In the genomic region with DNA sequence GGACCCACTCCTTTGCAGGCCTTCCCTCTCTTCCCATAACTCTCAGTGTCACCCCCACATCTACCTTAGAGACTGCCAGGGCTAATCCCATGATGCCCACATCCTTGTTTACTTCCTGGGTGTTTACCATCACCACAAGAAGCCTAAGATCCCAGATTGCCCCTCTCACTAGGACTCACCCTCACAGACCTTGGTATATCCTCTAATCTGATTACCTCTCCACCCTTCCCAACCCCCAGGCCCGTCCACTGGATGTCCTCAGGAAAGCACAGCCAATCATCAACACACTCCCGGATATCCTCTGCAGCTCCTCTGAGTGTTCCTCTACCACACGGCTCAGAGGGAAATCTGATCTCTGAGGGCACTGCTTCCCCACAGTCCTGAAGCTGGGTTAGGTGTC, we compare ENCODE assay signal across 28 cellular contexts.
"Had no signal": no experiment of that assay in that cellular context is flagged by ENCODE, and none has a peak within 500 bp of the region (broad histone marks: within the 10 kb centered on the region; RNA-seq: fewer than 3 reads in every experiment).

No MANE protein-coding gene starts in this region.

- H3K27ac ChIP-seq: neural progenitor cell, ovary, parathyroid adenoma, psoas muscle, right lobe of liver, sigmoid colon, stomach, thoracic aorta, thyroid gland, tibial nerve, upper lobe of right lung, uterus had no signal

- H3K4me3 ChIP-seq: neural progenitor cell, ovary, psoas muscle, right lobe of liver, sigmoid colon, stomach, thoracic aorta, thyroid gland, tibial nerve, upper lobe of right lung, uterus had no signal

- H3K36me3 ChIP-seq: neural progenitor cell, ovary, right lobe of liver, sigmoid colon, stomach, thoracic aorta, thyroid gland, tibial nerve, upper lobe of right lung, uterus had no signal

- H3K4me1 ChIP-seq: neural progenitor cell, parathyroid adenoma, psoas muscle, right lobe of liver, sigmoid colon, stomach, thyroid gland, upper lobe of right lung, uterus had no signal

- H3K9me3 ChIP-seq: ovary, psoas muscle, right lobe of liver, sigmoid colon, stomach, thoracic aorta, thyroid gland, tibial nerve, upper lobe of right lung, uterus had no signal

- H3K9me3 Mint-ChIP-seq: stimulated activated effector memory CD8-positive, alpha-beta T cell treated with anti-CD3 and anti-CD28 coated beads, Interleukin-12 subunit alpha, Interleukin-12 subunit beta, amount 100 ng/mL, for 72 hours had no signal

- H3K27ac Mint-ChIP-seq: natural killer cell; nephron; neural progenitor cell; progenitor cell of endocrine pancreas; stimulated activated effector memory CD8-positive, alpha-beta T cell treated with anti-CD3 and anti-CD28 coated beads, Interleukin-12 subunit alpha, Interleukin-12 subunit beta, amount 100 ng/mL, for 72 hours; stimulated activated naive B cell treated with anti-CD40 and anti-IgM and Interleukin-4, amounts not matched to agents 10 μg/mL and 1 μg/mL and 100 μg/mL, for 72 hours; stimulated activated naive CD8-positive, alpha-beta T cell treated with anti-CD3 and anti-CD28 coated beads, Interleukin-15, Interleukin-2, amounts not matched to agents 100 ng/mL and 50 ng/mL, for 24 hours had no signal

- H3K27me3 ChIP-seq: neural progenitor cell, ovary, right lobe of liver, sigmoid colon, thyroid gland, tibial nerve, uterus had no signal

- H3K4me1 Mint-ChIP-seq: natural killer cell; nephron; neural progenitor cell; stimulated activated naive B cell treated with anti-CD40 and anti-IgM and Interleukin-4, amounts not matched to agents 10 μg/mL and 1 μg/mL and 100 μg/mL, for 72 hours had no signal

- FAIRE-seq: small intestine had no signal

- DNase-seq: natural killer cell; occipital lobe; ovary; posterior cingulate gyrus; psoas muscle; right cardiac atrium; right lobe of liver; sigmoid colon; small intestine; stimulated activated CD4-positive, alpha-beta T cell treated with anti-CD3 and anti-CD28 coated beads, Interleukin-15, amount 100 ng/mL, for 24 hours; stimulated activated CD4-positive, alpha-beta T cell treated with anti-CD3 and anti-CD28 coated beads, Interleukin-2, amount 100 ng/mL, for 24 hours; stimulated activated CD4-positive, alpha-beta T cell treated with anti-CD3 and anti-CD28 coated beads, Interleukin-2, amount 100 ng/mL, for 48 hours; stimulated activated CD4-positive, alpha-beta T cell treated with anti-CD3 and anti-CD28 coated beads, Interleukin-4, amount 100 ng/mL, for 24 hours; stimulated activated naive B cell treated with anti-CD40 and anti-IgM and Interleukin-4, amounts not matched to agents 10 μg/mL and 1 μg/mL and 100 μg/mL, for 72 hours; stimulated activated naive CD4-positive, alpha-beta T cell treated with Interleukin-2 at 50 U/mL for 16 hours; stomach; thyroid gland; trophoblast cell; upper lobe of right lung; uterus had no signal

- H3K36me3 Mint-ChIP-seq: natural killer cell; stimulated activated effector memory CD8-positive, alpha-beta T cell treated with anti-CD3 and anti-CD28 coated beads, Interleukin-12 subunit alpha, Interleukin-12 subunit beta, amount 100 ng/mL, for 72 hours; stimulated activated naive B cell treated with anti-CD40 and anti-IgM and Interleukin-4, amounts not matched to agents 10 μg/mL and 1 μg/mL and 100 μg/mL, for 72 hours had no signal

- H3K4me3 Mint-ChIP-seq: natural killer cell; nephron; neural progenitor cell; stimulated activated effector memory CD8-positive, alpha-beta T cell treated with anti-CD3 and anti-CD28 coated beads, Interleukin-12 subunit alpha, Interleukin-12 subunit beta, amount 100 ng/mL, for 72 hours; stimulated activated naive B cell treated with anti-CD40 and anti-IgM and Interleukin-4, amounts not matched to agents 10 μg/mL and 1 μg/mL and 100 μg/mL, for 72 hours; stimulated activated naive CD8-positive, alpha-beta T cell treated with anti-CD3 and anti-CD28 coated beads, Interleukin-15, Interleukin-2, amounts not matched to agents 100 ng/mL and 50 ng/mL, for 24 hours had no signal
